Comparison of ENCODE assay signal across 21 cellular contexts in genomic region chrX:53429755-53430154, GRCh38.
"Had no signal": no experiment of that assay in that cellular context is flagged by ENCODE, and none has a peak within 500 bp of the region (broad histone marks: within the 10 kb centered on the region; RNA-seq: fewer than 3 reads in every experiment).

No MANE protein-coding gene starts in this region.

- ATAC-seq: foreskin keratinocyte, gastroesophageal sphincter, heart left ventricle, left lung, left ventricle myocardium superior, lower lobe of right lung, mucosa of descending colon had no signal

- H3K9me3 ChIP-seq: colonic mucosa, esophagus muscularis mucosa, gastroesophageal sphincter, heart left ventricle, left lung, lower lobe of right lung, mucosa of descending colon had no signal

- H3K27me3 ChIP-seq: colonic mucosa, esophagus muscularis mucosa, foreskin keratinocyte, gastroesophageal sphincter, hepatocyte, left lung had no signal

- H3K4me3 Mint-ChIP-seq: dendritic cell treated with granulocyte-macrophage colony-stimulating factor and Interleukin-4, amounts not matched to agents 40 ng/mL and 50 ng/mL, for 4 days; immature natural killer cell; mesothelial cell of epicardium had no signal

- H3K27ac ChIP-seq: colonic mucosa, esophagus muscularis mucosa, foreskin keratinocyte, gastroesophageal sphincter, heart left ventricle, hepatocyte, left lung, lower lobe of right lung had no signal

- H3K27ac Mint-ChIP-seq: dendritic cell treated with granulocyte-macrophage colony-stimulating factor and Interleukin-4, amounts not matched to agents 40 ng/mL and 50 ng/mL, for 4 days; mesothelial cell of epicardium had no signal

- H3K27me3 Mint-ChIP-seq: dendritic cell treated with granulocyte-macrophage colony-stimulating factor and Interleukin-4, amounts not matched to agents 40 ng/mL and 50 ng/mL, for 4 days had no signal

- H3K9me3 Mint-ChIP-seq: dendritic cell treated with granulocyte-macrophage colony-stimulating factor and Interleukin-4, amounts not matched to agents 40 ng/mL and 50 ng/mL, for 4 days; immature natural killer cell; naive B cell had no signal

- DNase-seq: colonic mucosa; cortex of kidney; effector CD8-positive, alpha-beta T cell; foreskin keratinocyte; heart left ventricle; hypothalamus; immature natural killer cell; islet precursor cell; kidney; kidney glomerular epithelial cell; left lung; left ventricle myocardium superior; lower lobe of right lung; mesenchymal stem cell; mucosa of descending colon; naive B cell had no signal
